Comparison of ENCODE assay signal across 8 cellular contexts in the genomic region with DNA sequence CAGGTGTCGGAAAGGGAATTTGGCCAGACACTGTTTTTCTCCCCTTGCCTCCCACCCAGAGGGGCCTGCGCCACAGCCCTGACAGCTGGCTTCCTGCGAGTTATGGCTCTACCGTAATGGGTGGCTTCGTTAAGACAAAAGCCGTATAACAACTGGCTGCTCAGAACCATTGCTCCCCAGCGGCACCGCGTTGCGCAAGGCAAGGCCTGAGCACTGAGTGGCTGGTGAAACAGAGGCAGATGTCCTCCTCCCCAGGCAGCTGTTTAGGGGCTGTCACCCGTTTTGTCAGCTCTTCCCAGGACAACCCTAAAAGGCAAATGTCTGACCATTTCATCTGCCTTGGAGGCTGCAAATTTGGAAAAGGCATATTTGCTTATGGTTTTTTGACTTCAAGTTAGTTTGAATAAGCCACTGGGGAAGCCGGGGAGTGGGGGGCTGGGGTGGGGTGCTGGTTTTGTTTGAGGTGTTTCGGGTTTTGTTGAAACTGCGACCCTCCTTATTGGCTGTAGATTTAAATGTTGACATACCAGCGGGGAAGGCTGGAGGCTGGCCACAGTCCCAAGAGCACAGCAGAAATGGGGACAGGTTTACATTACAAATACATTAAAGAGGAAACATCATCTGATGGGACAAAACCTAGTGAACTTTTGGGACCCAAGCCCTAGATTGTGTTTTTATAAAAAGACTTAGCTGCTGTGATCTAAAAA. TPM values are rescaled to one million over a fixed set of nuclear protein-coding genes. Genes with fewer than 3 reads are reported as not detected.
DNase-seq lines count a peak whose midpoint lies in the region; ATAC-seq and TF ChIP-seq lines count a peak whose summit lies in the region.

No MANE protein-coding gene starts in this region.

- peak overlapping the region; percentile 99 for H3K4me3 Mint-ChIP-seq in activated B cell treated with CpG ODN at 0.5 μM for 24 hours
- no peak overlapping the region for H3K4me3 Mint-ChIP-seq in osteocyte (ENCODE audit: unreplicated experiment)

- no peak overlapping the region for H2AFZ ChIP-seq in osteoblast (ENCODE audit: low read length)

- H3K27ac ChIP-seq in osteoblast (ENCODE audit: low read depth, low read length) = no peak overlapping the region

- H3K79me2 ChIP-seq in osteoblast (ENCODE audit: insufficient read depth, low read length) = no peaks in the 10 kb centered on the region

- H3K4me1 Mint-ChIP-seq in activated B cell treated with CpG ODN at 0.5 μM for 24 hours (peaks cover 39% of the 10 kb centered on the region), osteocyte (ENCODE audit: unreplicated experiment) (peaks cover 14% of the 10 kb centered on the region)

- POLR2A ChIA-PET in activated B cell treated with CpG ODN at 0.5 μM for 24 hours (lab: Charles Lee) = interaction anchor here (0.6 to 4.1 kb wide), 17 partner anchors 10 to 246 kb away, joined by 3 to 35 read pairs (median 8); a partner anchor contains a TSS

- H3K27me3 Mint-ChIP-seq in activated B cell treated with CpG ODN at 0.5 μM for 24 hours = no peaks in the 10 kb centered on the region
- peaks cover 28% of the 10 kb centered on the region for H3K27me3 Mint-ChIP-seq in osteocyte (ENCODE audit: unreplicated experiment)

- H3K4me2 ChIP-seq in osteoblast (ENCODE audit: insufficient read depth, low read length) = no peak overlapping the region

- intact Hi-C loops in activated B cell treated with CpG ODN at 0.5 μM for 24 hours (cut with micrococcal nuclease) = loop anchor here (1.0 kb wide), 3 partner anchors 41 to 184 kb away; a partner anchor contains a TSS

- peaks cover 4% of the 10 kb centered on the region for H3K4me1 ChIP-seq in osteoblast (ENCODE audit: insufficient read depth, low read length)

- H3K4me3 ChIP-seq in epithelial cell of esophagus (ENCODE audit: low read length) (no peak overlapping the region), osteoblast (ENCODE audit: insufficient read depth, low read length) (no peak overlapping the region)

- DNase-seq in NCI-H2171 treated with DMSO at 0.1 percent for 48 hours (lab: John Stamatoyannopoulos, UW) = peak; percentile 35
- DNase-seq in NCI-H2171 (lab: John Stamatoyannopoulos, UW) = no peak
- peak; percentile 29 for DNase-seq in activated B cell treated with CpG ODN at 0.5 μM for 24 hours
- DNase-seq in epithelial cell of esophagus (ENCODE audit: low read depth) = peak; percentile 39
- peak; percentile 73 for DNase-seq in osteoblast (ENCODE audit: insufficient read length, low spot score, missing footprints)
- no peak for DNase-seq in osteocyte (ENCODE audit: extremely low spot score, unreplicated experiment)

- H4K20me1 ChIP-seq in osteoblast (ENCODE audit: insufficient read depth, low read length) = no peaks in the 10 kb centered on the region

- H3K36me3 Mint-ChIP-seq in activated B cell treated with CpG ODN at 0.5 μM for 24 hours (ENCODE audit: low read depth) (peaks cover 9% of the 10 kb centered on the region), osteocyte (ENCODE audit: unreplicated experiment) (peaks cover 9% of the 10 kb centered on the region)

- H3K9me3 Mint-ChIP-seq in activated B cell treated with CpG ODN at 0.5 μM for 24 hours (no peaks in the 10 kb centered on the region), osteocyte (ENCODE audit: unreplicated experiment) (no peaks in the 10 kb centered on the region)

- ATAC-seq in activated B cell treated with CpG ODN at 0.5 μM for 24 hours (ENCODE audit: low read depth) = peak; percentile 27
- ATAC-seq in GM18520 (IDR thresholded peaks at IDR 0.05; ENCODE audit: unreplicated experiment) = no peak
- no peak for ATAC-seq in GM19351 (IDR thresholded peaks at IDR 0.05; ENCODE audit: unreplicated experiment)

- H3K27ac Mint-ChIP-seq in activated B cell treated with CpG ODN at 0.5 μM for 24 hours (peak overlapping the region; percentile 97), osteocyte (ENCODE audit: unreplicated experiment) (no peak overlapping the region)

- H3K36me3 ChIP-seq in osteoblast (ENCODE audit: insufficient read depth, low read length) = no peaks in the 10 kb centered on the region

- no peak for TF ChIP-seq CTCF in activated B cell treated with CpG ODN at 0.5 μM for 24 hours (IDR thresholded peaks at IDR 0.05)
- no peak for TF ChIP-seq CTCF in epithelial cell of esophagus (IDR thresholded peaks at IDR 0.05; ENCODE audit: insufficient read depth, low read depth, low read length, missing control alignments)
- TF ChIP-seq CTCF in osteoblast (IDR thresholded peaks at IDR 0.05; ENCODE audit: extremely low read depth, low read depth, low read length) = no peak
- TF ChIP-seq CTCF in osteocyte (IDR thresholded peaks at IDR 0.05) = no peak

- no peaks in the 10 kb centered on the region for H3K9me3 ChIP-seq in osteoblast (ENCODE audit: low read depth, low read length)

- CTCF ChIA-PET in activated B cell treated with CpG ODN at 0.5 μM for 24 hours (lab: Charles Lee) = interaction anchor here (1.3 to 1.8 kb wide), 3 partner anchors 40 to 243 kb away, joined by 3 to 13 read pairs (median 9); no protein-coding TSS in a partner anchor

- H3K27me3 ChIP-seq in osteoblast (ENCODE audit: insufficient read depth, low read length) = peaks cover 60% of the 10 kb centered on the region

RNA-seq across cellular contexts. Expression of a gene that starts 0.7 kb away (rescaled TPM):
- total RNA-seq in activated B cell treated with CpG ODN at 0.5 μM for 24 hours = 24.2 and 27.8 TPM in 2 replicates
- 0.36 and 0.59 TPM in 2 replicates for total RNA-seq in osteoblast
- 0.54 and 0.73 TPM in 2 replicates for total RNA-seq in osteocyte

Comparison
In these comparisons a context has a peak if more than half of its experiments do, and no peak if none do; other contexts are left out.
1. DNase-seq: peak in NCI-H2171 treated with DMSO at 0.1 percent for 48 hours (single experiment), activated B cell treated with CpG ODN at 0.5 μM for 24 hours (single experiment), epithelial cell of esophagus (single experiment) and osteoblast (single experiment); none in NCI-H2171 (single experiment) and osteocyte (single experiment).
2. RNA of a gene that starts 0.7 kb away (total RNA-seq): 24.2 to 27.8 TPM in activated B cell treated with CpG ODN at 0.5 μM for 24 hours; 0.54 to 0.73 TPM in osteocyte and 0.36 to 0.59 TPM in osteoblast; every median in the first group is over 10 times any median in the second.